19 cellular contexts compared by ENCODE assay signal in genomic region chr2:225996477-225996858, GRCh38.
"Had no signal": no experiment of that assay in that cellular context is flagged by ENCODE, and none has a peak within 500 bp of the region (broad histone marks: within the 10 kb centered on the region; RNA-seq: fewer than 3 reads in every experiment).

No MANE protein-coding gene starts in this region.

- H3K27me3 ChIP-seq: esophagus squamous epithelium, gastrocnemius medialis, sigmoid colon, spleen had no signal

- H3K36me3 ChIP-seq: esophagus squamous epithelium, gastrocnemius medialis, lower lobe of right lung, sigmoid colon, spleen had no signal

- H3K27ac ChIP-seq: gastrocnemius medialis, lower lobe of right lung, sigmoid colon, spleen had no signal

- H3K4me1 ChIP-seq: gastrocnemius medialis, lower lobe of right lung, spleen had no signal

- H3K9me3 ChIP-seq: esophagus squamous epithelium, gastrocnemius medialis, lower lobe of right lung, sigmoid colon, spleen had no signal

- DNase-seq: activated CD4-positive, alpha-beta memory T cell treated with anti-CD3 and anti-CD28 coated beads for 36 hours; activated CD4-positive, alpha-beta T cell treated with anti-CD3 and anti-CD28 coated beads for 48 hours; activated naive CD4-positive, alpha-beta T cell treated with Interleukin-2 at 50 U/mL for 16 hours; activated naive CD8-positive, alpha-beta T cell treated with anti-CD3 and anti-CD28 coated beads for 36 hours; activated T-cell treated with anti-CD3 and anti-CD28 coated beads, Interleukin-2, amount 50 U/mL, for 48 hours; amniotic stem cell; cerebellar nuclear complex; cortex of kidney; endodermal cell; esophagus squamous epithelium; gastrocnemius medialis; hypothalamus; lower lobe of right lung; naive thymus-derived CD4-positive, alpha-beta T cell; sigmoid colon; spleen; stimulated activated CD4-positive, alpha-beta T cell treated with anti-CD3 and anti-CD28 coated beads, Interleukin-4, amount 100 ng/mL, for 1 hour; stimulated activated naive CD4-positive, alpha-beta T cell treated with Interleukin-2 at 50 U/mL for 16 hours; T-helper 2 cell had no signal

- H3K4me3 ChIP-seq: esophagus squamous epithelium, gastrocnemius medialis, lower lobe of right lung, sigmoid colon, spleen had no signal

- ATAC-seq: gastrocnemius medialis; lower lobe of right lung; naive thymus-derived CD4-positive, alpha-beta T cell had no signal
